In genomic region chr13:68190826-68191225, GRCh38 we compare ENCODE assay signal across 17 cellular contexts.
DNase-seq lines count a peak whose midpoint lies in the region; ATAC-seq, FAIRE-seq and TF ChIP-seq lines count a peak whose summit lies in the region.
"Had no signal": no experiment of that assay in that cellular context is flagged by ENCODE, and none has a peak within 500 bp of the region (broad histone marks: within the 10 kb centered on the region; RNA-seq: fewer than 3 reads in every experiment).

No MANE protein-coding gene starts in this region.

- H3K4me3 ChIP-seq in MG63, result no peak overlapping the region
- H3K4me3 ChIP-seq in choroid plexus epithelial cell (ENCODE audit: low read depth, low read length), result no peak overlapping the region
- H3K4me3 ChIP-seq in left lung, result no peak overlapping the region
- H3K4me3 ChIP-seq in testis, result no peak overlapping the region
- H3K4me3 ChIP-seq: esophagus muscularis mucosa had no signal

- TF ChIP-seq CTCF in choroid plexus epithelial cell (conservative IDR thresholded peaks at IDR 0.05; ENCODE audit: low read depth, low read length), result no peak
- TF ChIP-seq CTCF in left lung (IDR thresholded peaks at IDR 0.05), result no peak
- no peak for TF ChIP-seq CTCF in testis (IDR thresholded peaks at IDR 0.05)

- intact Hi-C loops in left lung (cut with DNase I), result no loop called here
- intact Hi-C loops in testis (cut with DNase I; ENCODE audit: low total_unique reads), result no loop called here

- FAIRE-seq in frontal cortex (lab: Jason Lieb, UNC), result no peak

- no peaks in the 10 kb centered on the region for H3K4me1 ChIP-seq in left lung
- H3K4me1 ChIP-seq in testis, result no peaks in the 10 kb centered on the region

- H3K36me3 ChIP-seq in MG63 (no peaks in the 10 kb centered on the region), left lung (no peaks in the 10 kb centered on the region), testis (ENCODE audit: low read depth, missing control alignments) (no peaks in the 10 kb centered on the region)
- H3K36me3 ChIP-seq: esophagus muscularis mucosa had no signal

- H3K9me3 ChIP-seq in MG63, result no peaks in the 10 kb centered on the region
- H3K9me3 ChIP-seq in left lung, result no peaks in the 10 kb centered on the region
- H3K9me3 ChIP-seq in testis, result no peaks in the 10 kb centered on the region
- H3K9me3 ChIP-seq: esophagus muscularis mucosa had no signal

- no peak for TF ChIP-seq POLR2A in testis (IDR thresholded peaks at IDR 0.05)

- ATAC-seq in left lung (peak; percentile 59), GM19395 (IDR thresholded peaks at IDR 0.05; ENCODE audit: unreplicated experiment) (no peak), esophagus mucosa (no peak)
- ATAC-seq: activated CD8-positive, alpha-beta memory T cell treated with anti-CD3 and anti-CD28 coated beads, Interleukin-2, amount 10 ng/mL, durations not matched to agents 7 days and 5 days; stimulated activated memory B cell treated with anti-CD40 and anti-IgM and Interleukin-4, amounts not matched to agents 10 μg/mL and 1 μg/mL and 100 μg/mL, for 72 hours had no signal

- 90% methylated on average over 4 of the region's 4 CpGs for WGBS in testis, 2 donors

- peak; percentile 10 for DNase-seq in Daoy (ENCODE audit: low read depth)
- DNase-seq in MG63, result peak; percentile 58
- peak; percentile 53 for DNase-seq in choroid plexus epithelial cell (ENCODE audit: low read depth)
- DNase-seq in left lung, result no peak
- DNase-seq in frontal cortex (ENCODE audit: low spot score in 2 of 2), result no peak
- DNase-seq in testis, result no peak
- DNase-seq: activated CD8-positive, alpha-beta memory T cell treated with anti-CD3 and anti-CD28 coated beads, Interleukin-2, amount 10 ng/mL, durations not matched to agents 7 days and 5 days; activated naive CD8-positive, alpha-beta T cell treated with anti-CD3 and anti-CD28 coated beads for 36 hours; KBM-7; NCI-H187; NCI-H774; SHP77; stimulated activated CD4-positive, alpha-beta T cell treated with anti-CD3 and anti-CD28 coated beads, Interleukin-4, amount 100 ng/mL, for 24 hours had no signal

- H3K27me3 ChIP-seq in MG63, result no peaks in the 10 kb centered on the region
- no peaks in the 10 kb centered on the region for H3K27me3 ChIP-seq in left lung
- H3K27me3 ChIP-seq in testis, result no peaks in the 10 kb centered on the region
- H3K27me3 ChIP-seq: esophagus muscularis mucosa had no signal

- H3K27ac ChIP-seq in left lung (no peak overlapping the region), testis (no peak overlapping the region)
- H3K27ac ChIP-seq: esophagus muscularis mucosa had no signal

Comparison
In these comparisons a context has a peak if more than half of its experiments do, and no peak if none do; other contexts are left out.
1. DNase-seq: peak in Daoy (single experiment), MG63 (single experiment) and choroid plexus epithelial cell (single experiment); none in left lung (0 of 2), frontal cortex (0 of 2) and testis (single experiment).